Comparison of ENCODE assay signal across 1 cellular context in the genomic region with DNA sequence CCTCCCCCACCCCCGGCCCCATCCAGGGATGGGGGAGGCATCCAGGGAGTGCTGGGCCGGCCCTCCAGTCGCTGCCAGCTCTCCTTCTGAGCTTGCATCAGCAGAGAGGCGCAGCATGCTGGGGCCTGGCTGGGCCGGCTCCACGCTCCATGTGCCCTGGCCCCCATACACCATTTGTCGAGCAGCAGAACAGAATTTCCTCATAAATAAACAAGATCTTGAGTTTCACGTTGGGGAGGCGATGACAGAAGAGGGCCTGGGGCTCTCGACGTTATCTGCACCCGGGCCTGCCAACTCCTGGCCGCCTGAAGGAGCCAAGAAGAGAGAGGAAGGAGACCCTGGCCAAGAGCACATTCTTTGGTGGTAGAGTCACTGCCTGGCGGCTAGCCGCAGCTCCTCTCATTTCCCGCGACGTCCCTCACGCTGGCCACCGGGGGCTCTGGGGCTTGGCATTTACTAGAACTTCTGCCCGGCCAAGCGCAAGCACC.
TF ChIP-seq lines count a peak whose summit lies in the region.

No MANE protein-coding gene starts in this region.

TF ChIP-seq in WTC11, 78 proteins besides CTCF, POLR2A, EP300 and RAD21 (continued from another document):
- TF ChIP-seq, protein P1, sequence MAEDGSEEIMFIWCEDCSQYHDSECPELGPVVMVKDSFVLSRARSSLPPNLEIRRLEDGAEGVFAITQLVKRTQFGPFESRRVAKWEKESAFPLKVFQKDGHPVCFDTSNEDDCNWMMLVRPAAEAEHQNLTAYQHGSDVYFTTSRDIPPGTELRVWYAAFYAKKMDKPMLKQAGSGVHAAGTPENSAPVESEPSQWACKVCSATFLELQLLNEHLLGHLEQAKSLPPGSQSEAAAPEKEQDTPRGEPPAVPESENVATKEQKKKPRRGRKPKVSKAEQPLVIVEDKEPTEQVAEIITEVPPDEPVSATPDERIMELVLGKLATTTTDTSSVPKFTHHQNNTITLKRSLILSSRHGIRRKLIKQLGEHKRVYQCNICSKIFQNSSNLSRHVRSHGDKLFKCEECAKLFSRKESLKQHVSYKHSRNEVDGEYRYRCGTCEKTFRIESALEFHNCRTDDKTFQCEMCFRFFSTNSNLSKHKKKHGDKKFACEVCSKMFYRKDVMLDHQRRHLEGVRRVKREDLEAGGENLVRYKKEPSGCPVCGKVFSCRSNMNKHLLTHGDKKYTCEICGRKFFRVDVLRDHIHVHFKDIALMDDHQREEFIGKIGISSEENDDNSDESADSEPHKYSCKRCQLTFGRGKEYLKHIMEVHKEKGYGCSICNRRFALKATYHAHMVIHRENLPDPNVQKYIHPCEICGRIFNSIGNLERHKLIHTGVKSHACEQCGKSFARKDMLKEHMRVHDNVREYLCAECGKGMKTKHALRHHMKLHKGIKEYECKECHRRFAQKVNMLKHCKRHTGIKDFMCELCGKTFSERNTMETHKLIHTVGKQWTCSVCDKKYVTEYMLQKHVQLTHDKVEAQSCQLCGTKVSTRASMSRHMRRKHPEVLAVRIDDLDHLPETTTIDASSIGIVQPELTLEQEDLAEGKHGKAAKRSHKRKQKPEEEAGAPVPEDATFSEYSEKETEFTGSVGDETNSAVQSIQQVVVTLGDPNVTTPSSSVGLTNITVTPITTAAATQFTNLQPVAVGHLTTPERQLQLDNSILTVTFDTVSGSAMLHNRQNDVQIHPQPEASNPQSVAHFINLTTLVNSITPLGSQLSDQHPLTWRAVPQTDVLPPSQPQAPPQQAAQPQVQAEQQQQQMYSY (CRISPR knock-in tag; IDR thresholded peaks at IDR 0.05): no peak
- no peak for TF ChIP-seq ETV6 (CRISPR knock-in tag; IDR thresholded peaks at IDR 0.05)
- no peak for TF ChIP-seq SMAD3 (CRISPR knock-in tag; IDR thresholded peaks at IDR 0.05; ENCODE audit: borderline replicate concordance)
- no peak for TF ChIP-seq JAZF1 (CRISPR knock-in tag; IDR thresholded peaks at IDR 0.05)
- no peak for TF ChIP-seq SP1 (CRISPR knock-in tag; conservative IDR thresholded peaks at IDR 0.05)
TF ChIP-seq in WTC11: peak in this region for 0.
